In the genomic region with DNA sequence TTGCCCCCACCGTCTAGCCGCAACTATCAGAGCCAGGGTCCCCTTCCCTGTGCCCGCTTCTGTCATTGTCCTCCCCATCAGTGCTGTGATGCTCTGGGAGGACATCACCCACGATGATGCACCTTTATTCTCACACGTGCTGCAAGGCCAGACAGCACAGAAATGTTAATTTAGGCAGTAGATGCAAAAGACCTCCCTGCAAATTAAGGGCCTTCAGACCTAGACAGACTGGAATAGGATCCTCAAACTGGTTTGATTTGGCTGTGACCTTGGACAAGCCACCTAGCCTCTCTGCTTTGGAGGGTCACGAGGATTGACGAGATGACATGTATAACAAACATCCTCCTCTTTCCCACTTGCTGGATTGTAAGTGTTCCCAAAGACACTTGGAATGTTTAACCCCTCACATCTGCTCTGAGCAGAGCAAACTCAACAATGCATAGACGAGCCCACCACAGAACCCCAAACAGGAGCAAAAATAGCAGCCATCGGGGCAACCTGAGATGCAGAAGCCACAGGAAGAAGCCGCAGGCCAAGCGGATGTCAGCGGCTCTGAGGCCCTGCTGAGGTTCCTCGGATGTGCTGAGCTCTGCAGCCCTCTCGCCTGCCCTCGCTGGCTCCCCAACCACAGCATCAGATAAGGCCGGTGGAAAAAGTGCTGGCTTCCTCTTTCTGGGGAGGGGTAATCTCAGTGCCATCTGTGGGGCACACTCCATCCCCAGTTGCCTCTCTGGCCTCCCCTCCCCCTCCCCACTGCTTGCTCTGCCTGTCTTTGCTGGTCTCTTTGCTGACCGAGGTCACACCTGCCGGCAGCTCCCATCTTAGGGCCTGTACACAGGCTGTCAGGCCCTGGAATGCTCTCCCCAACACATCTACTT, we compare ENCODE assay signal across 8 cellular contexts. TPM values are rescaled to one million over a fixed set of nuclear protein-coding genes. Genes with fewer than 3 reads are reported as not detected.
DNase-seq lines count a peak whose midpoint lies in the region; ATAC-seq and TF ChIP-seq lines count a peak whose summit lies in the region.

No MANE protein-coding gene starts in this region.

- no peaks in the 10 kb centered on the region for H3K9me3 ChIP-seq in BE2C

- peak; percentile 62 for ATAC-seq in HG02610 (IDR thresholded peaks at IDR 0.05; ENCODE audit: unreplicated experiment)
- ATAC-seq in sciatic nerve: peak; percentile 52

- H3K4me3 ChIP-seq in BE2C (ENCODE audit: low read depth, low read length): no peak overlapping the region

- no peaks in the 10 kb centered on the region for H3K27me3 ChIP-seq in BE2C

- intact Hi-C loops in sciatic nerve (cut with DNase I): loop anchor here (10.0 kb wide), 1 partner anchor 1415 kb away; no protein-coding TSS in a partner anchor

- H3K4me1 ChIP-seq in BE2C: peaks cover 7% of the 10 kb centered on the region

- DNase-seq in GDM1 (lab: John Stamatoyannopoulos, UW) (peak; percentile 90), RPMI8226 (peak; percentile 96), sciatic nerve (ENCODE audit: low spot score) (no peak), NCI-H2196 (lab: John Stamatoyannopoulos, UW; ENCODE audit: unreplicated experiment) (no peak), BE2C (no peak), endothelial cell (ENCODE audit: low spot score) (no peak)
- DNase-seq in activated effector memory CD4-positive, alpha-beta T cell treated with Interleukin-2 at 50 U/mL for 16 hours: peak; percentile 70

- no peak overlapping the region for H3K4me3 Mint-ChIP-seq in endothelial cell (ENCODE audit: unreplicated experiment)

- H3K27me3 Mint-ChIP-seq in endothelial cell (ENCODE audit: unreplicated experiment): peaks cover 5% of the 10 kb centered on the region

- H3K4me1 Mint-ChIP-seq in endothelial cell (ENCODE audit: unreplicated experiment): no peaks in the 10 kb centered on the region

- no peak overlapping the region for H3K27ac Mint-ChIP-seq in endothelial cell (ENCODE audit: unreplicated experiment)

- H3K36me3 Mint-ChIP-seq in endothelial cell (ENCODE audit: low read depth, unreplicated experiment): no peaks in the 10 kb centered on the region

- TF ChIP-seq CTCF in BE2C (IDR thresholded peaks at IDR 0.05; ENCODE audit: low read depth, low read length) (no peak), endothelial cell (IDR thresholded peaks at IDR 0.05; ENCODE audit: unreplicated experiment) (no peak)

- no peaks in the 10 kb centered on the region for H3K36me3 ChIP-seq in BE2C

- no peaks in the 10 kb centered on the region for H3K9me3 Mint-ChIP-seq in endothelial cell (ENCODE audit: unreplicated experiment)

RNA-seq across cellular contexts. Expression of gene TOX2, which starts 35.3 kb away (rescaled TPM):
- total RNA-seq in sciatic nerve: 2.1 TPM
- 28.3 TPM for polyA plus RNA-seq in BE2C (2012; ENCODE audit: insufficient read depth, insufficient read length, low read depth)
- total RNA-seq in endothelial cell (ENCODE audit: unreplicated experiment): 5.0 TPM

Comparison
In these comparisons a context has a peak if more than half of its experiments do, and no peak if none do; other contexts are left out.
1. DNase-seq: peak in GDM1 (single experiment), RPMI8226 (single experiment) and activated effector memory CD4-positive, alpha-beta T cell treated with Interleukin-2 at 50 U/mL for 16 hours (single experiment); none in sciatic nerve (single experiment), NCI-H2196 (single experiment), BE2C (single experiment) and endothelial cell (single experiment).